Comparison of ENCODE assay signal across 21 cellular contexts in genomic region chr15:25643120-25643519, GRCh38.
"Had no signal": no experiment of that assay in that cellular context is flagged by ENCODE, and none has a peak within 500 bp of the region (broad histone marks: within the 10 kb centered on the region; RNA-seq: fewer than 3 reads in every experiment).

No MANE protein-coding gene starts in this region.

- H3K4me1 ChIP-seq: colonic mucosa, prostate gland, suprapubic skin, transverse colon had no signal

- H3K27ac ChIP-seq: brain microvascular endothelial cell, colonic mucosa, lower lobe of right lung, prostate gland, suprapubic skin, transverse colon had no signal

- H3K4me3 ChIP-seq: colonic mucosa, lower lobe of right lung, prostate gland, suprapubic skin, transverse colon had no signal

- H3K36me3 ChIP-seq: brain microvascular endothelial cell, colonic mucosa, lower lobe of right lung, prostate gland, suprapubic skin, transverse colon had no signal

- ATAC-seq: activated CD8-positive, alpha-beta T cell treated with anti-CD3 and anti-CD28 coated beads, Interleukin-2, amount 10 ng/mL, durations not matched to agents 7 days and 5 days; right cardiac atrium; stimulated activated naive CD8-positive, alpha-beta T cell treated with anti-CD3 and anti-CD28 coated beads, Interleukin-15, amount 100 ng/mL, for 72 hours; T-cell had no signal

- H3K9me3 ChIP-seq: colonic mucosa, lower lobe of right lung, prostate gland, suprapubic skin, transverse colon had no signal

- DNase-seq: activated CD4-positive, alpha-beta T cell treated with anti-CD3 and anti-CD28 coated beads for 48 hours; activated CD4-positive, CD25-positive, alpha-beta regulatory T cell; activated CD8-positive, alpha-beta T cell treated with anti-CD3 and anti-CD28 coated beads, Interleukin-2, amount 10 ng/mL, durations not matched to agents 7 days and 5 days; activated naive CD4-positive, alpha-beta T cell treated with anti-CD3 and anti-CD28 coated beads, Interleukin-2, amount 10 ng/mL, durations not matched to agents 7 days and 5 days; activated naive CD8-positive, alpha-beta T cell treated with anti-CD3 and anti-CD28 coated beads, Interleukin-2, amount 50 U/mL, for 24 hours; activated T-cell treated with anti-CD3 and anti-CD28 coated beads, Interleukin-2, amount 50 U/mL, for 24 hours; brain microvascular endothelial cell; central memory CD4-positive, alpha-beta T cell; colonic mucosa; head of caudate nucleus; lower lobe of right lung; right cardiac atrium; stimulated activated CD4-positive, alpha-beta T cell treated with anti-CD3 and anti-CD28 coated beads, Interleukin-15, amount 100 ng/mL, for 24 hours; stimulated activated CD4-positive, alpha-beta T cell treated with anti-CD3 and anti-CD28 coated beads, Interleukin-2, amount 100 ng/mL, for 48 hours; stimulated activated naive CD8-positive, alpha-beta T cell treated with anti-CD3 and anti-CD28 coated beads, Interleukin-15, amount 100 ng/mL, for 72 hours; T-cell; transverse colon had no signal

- H3K27me3 ChIP-seq: brain microvascular endothelial cell, colonic mucosa, suprapubic skin, transverse colon had no signal

- FAIRE-seq: frontal cortex, keratinocyte had no signal
